Comparison of ENCODE assay signal across 31 cellular contexts in the genomic region with DNA sequence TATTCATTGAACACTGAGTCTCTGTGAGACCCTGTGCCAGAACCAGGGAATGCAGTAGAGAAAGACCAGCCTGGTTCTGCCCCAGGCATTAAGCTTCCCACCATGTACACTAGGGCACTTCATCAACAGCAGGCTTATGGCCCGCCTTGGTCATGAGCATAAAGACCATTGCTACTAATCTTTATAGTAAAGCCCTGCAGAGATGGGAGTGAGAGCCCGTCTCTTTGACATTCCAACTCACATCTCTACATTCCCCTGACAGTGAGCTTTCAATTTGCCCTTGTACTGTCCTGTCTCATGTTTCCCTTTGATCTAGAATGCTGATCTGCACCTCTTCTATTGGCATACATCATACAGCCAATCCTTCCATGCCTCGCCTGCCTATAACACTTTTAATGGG.
"Had no signal": no experiment of that assay in that cellular context is flagged by ENCODE, and none has a peak within 500 bp of the region (broad histone marks: within the 10 kb centered on the region; RNA-seq: fewer than 3 reads in every experiment).

No MANE protein-coding gene starts in this region.

- H3K9me3 ChIP-seq: body of pancreas, breast epithelium, SJCRH30 had no signal

- H3K27ac Mint-ChIP-seq: activated CD4-positive, alpha-beta T cell treated with anti-CD3 and anti-CD28 coated beads for 36 hours; activated CD4-positive, alpha-beta T cell treated with anti-CD3 and anti-CD28 coated beads, Interleukin-2, amount 10 ng/mL, durations not matched to agents 7 days and 5 days; activated CD8-positive, alpha-beta T cell treated with anti-CD3 and anti-CD28 coated beads, Interleukin-2, amount 10 ng/mL, durations not matched to agents 7 days and 5 days; activated naive CD4-positive, alpha-beta T cell treated with anti-CD3 and anti-CD28 coated beads, Interleukin-2, amount 50 U/mL, for 24 hours; activated naive CD8-positive, alpha-beta T cell treated with anti-CD3 and anti-CD28 coated beads, Interleukin-2, amount 10 ng/mL, durations not matched to agents 7 days and 5 days; activated T-cell treated with anti-CD3 and anti-CD28 coated beads, Interleukin-2, amount 50 U/mL, for 24 hours; activated T-helper 2 cell treated with anti-CD3 and anti-CD28 coated beads, Interferon-gamma antibody, Interleukin-2, Interleukin-4, amounts not matched to agents 10 μg/mL and 5 μg/mL and 100 μg/mL, durations not matched to agents 14 hours and 24 hours and 36 hours had no signal

- H3K27me3 ChIP-seq: body of pancreas, breast epithelium, SJCRH30 had no signal

- H3K27me3 Mint-ChIP-seq: activated naive CD8-positive, alpha-beta T cell treated with anti-CD3 and anti-CD28 coated beads, Interleukin-2, amount 10 ng/mL, durations not matched to agents 7 days and 5 days had no signal

- H3K36me3 Mint-ChIP-seq: activated naive CD4-positive, alpha-beta T cell treated with anti-CD3 and anti-CD28 coated beads, Interleukin-2, amount 50 U/mL, for 24 hours; activated naive CD8-positive, alpha-beta T cell treated with anti-CD3 and anti-CD28 coated beads, Interleukin-2, amount 10 ng/mL, durations not matched to agents 7 days and 5 days had no signal

- H3K4me1 Mint-ChIP-seq: activated CD4-positive, alpha-beta T cell treated with anti-CD3 and anti-CD28 coated beads, Interleukin-2, amount 10 ng/mL, durations not matched to agents 7 days and 5 days; activated naive CD4-positive, alpha-beta T cell treated with anti-CD3 and anti-CD28 coated beads, Interleukin-2, amount 50 U/mL, for 24 hours; activated naive CD8-positive, alpha-beta T cell treated with anti-CD3 and anti-CD28 coated beads, Interleukin-2, amount 10 ng/mL, durations not matched to agents 7 days and 5 days had no signal

- H3K4me3 ChIP-seq: body of pancreas, breast epithelium, SJCRH30 had no signal

- ATAC-seq: activated CD4-positive, alpha-beta T cell treated with anti-CD3 and anti-CD28 coated beads for 36 hours; activated CD4-positive, CD25-positive, alpha-beta regulatory T cell treated with anti-CD3 and anti-CD28 coated beads, Interleukin-2, amount 50 U/mL, for 24 hours; activated CD8-positive, alpha-beta T cell treated with anti-CD3 and anti-CD28 coated beads, Interleukin-2, amount 10 ng/mL, durations not matched to agents 7 days and 5 days; body of pancreas; Panc1 had no signal

- H3K4me1 ChIP-seq: body of pancreas, breast epithelium had no signal

- H3K4me3 Mint-ChIP-seq: activated CD4-positive, alpha-beta T cell treated with anti-CD3 and anti-CD28 coated beads for 36 hours; activated CD4-positive, alpha-beta T cell treated with anti-CD3 and anti-CD28 coated beads, Interleukin-2, amount 10 ng/mL, durations not matched to agents 7 days and 5 days; activated CD8-positive, alpha-beta T cell treated with anti-CD3 and anti-CD28 coated beads, Interleukin-2, amount 10 ng/mL, durations not matched to agents 7 days and 5 days; activated naive CD4-positive, alpha-beta T cell treated with anti-CD3 and anti-CD28 coated beads, Interleukin-2, amount 50 U/mL, for 24 hours; activated naive CD8-positive, alpha-beta T cell treated with anti-CD3 and anti-CD28 coated beads, Interleukin-2, amount 10 ng/mL, durations not matched to agents 7 days and 5 days; activated T-cell treated with anti-CD3 and anti-CD28 coated beads, Interleukin-2, amount 50 U/mL, for 24 hours had no signal

- H3K36me3 ChIP-seq: breast epithelium, SJCRH30, WERI-Rb-1 had no signal

- FAIRE-seq: astrocyte had no signal

- H3K27ac ChIP-seq: body of pancreas, breast epithelium, SJCRH30, SK-N-MC, WERI-Rb-1 had no signal

- H3K9me3 Mint-ChIP-seq: activated CD4-positive, alpha-beta T cell treated with anti-CD3 and anti-CD28 coated beads, Interleukin-2, amount 10 ng/mL, durations not matched to agents 7 days and 5 days; activated naive CD4-positive, alpha-beta T cell treated with anti-CD3 and anti-CD28 coated beads, Interleukin-2, amount 50 U/mL, for 24 hours; activated naive CD8-positive, alpha-beta T cell treated with anti-CD3 and anti-CD28 coated beads, Interleukin-2, amount 10 ng/mL, durations not matched to agents 7 days and 5 days; activated T-cell treated with anti-CD3 and anti-CD28 coated beads, Interleukin-2, amount 50 U/mL, for 24 hours; activated T-helper 2 cell treated with anti-CD3 and anti-CD28 coated beads, Interferon-gamma antibody, Interleukin-2, Interleukin-4, amounts not matched to agents 10 μg/mL and 5 μg/mL and 100 μg/mL, durations not matched to agents 14 hours and 24 hours and 36 hours had no signal

- DNase-seq: activated CD4-positive, alpha-beta T cell treated with anti-CD3 and anti-CD28 coated beads for 36 hours; activated CD4-positive, alpha-beta T cell treated with anti-CD3 and anti-CD28 coated beads, Interleukin-2, amount 10 ng/mL, durations not matched to agents 7 days and 5 days; activated CD4-positive, alpha-beta T cell treated with anti-CD3 and anti-CD28 coated beads, Interleukin-2, amount 50 U/mL, for 48 hours; activated CD8-positive, alpha-beta T cell treated with anti-CD3 and anti-CD28 coated beads, Interleukin-2, amount 10 ng/mL, durations not matched to agents 7 days and 5 days; activated gamma-delta T cell; activated naive CD4-positive, alpha-beta T cell treated with Interleukin-2 at 50 U/mL for 16 hours; activated naive CD8-positive, alpha-beta T cell treated with anti-CD3 and anti-CD28 coated beads, Interleukin-2, amount 10 ng/mL, durations not matched to agents 7 days and 5 days; activated T-cell treated with anti-CD3 and anti-CD28 coated beads, Interleukin-2, amount 50 U/mL, for 24 hours; body of pancreas; NCI-H1092 treated with DMSO at 0.1 percent for 48 hours; NCI-H1417; NCI-H146; NCI-H187 treated with DMSO at 0.1 percent for 48 hours; NCI-H2081; NCI-H2171 treated with DMSO at 0.1 percent for 48 hours; NCI-H2227 treated with DMSO at 0.1 percent for 48 hours; NCI-H446; NCI-H510A treated with DMSO at 0.1 percent for 48 hours; NCI-H526 treated with DMSO at 0.1 percent for 48 hours; NCI-H82; SHP77; SJCRH30; T1000; WERI-Rb-1 had no signal
